28 cellular contexts compared by ENCODE assay signal in the genomic region with DNA sequence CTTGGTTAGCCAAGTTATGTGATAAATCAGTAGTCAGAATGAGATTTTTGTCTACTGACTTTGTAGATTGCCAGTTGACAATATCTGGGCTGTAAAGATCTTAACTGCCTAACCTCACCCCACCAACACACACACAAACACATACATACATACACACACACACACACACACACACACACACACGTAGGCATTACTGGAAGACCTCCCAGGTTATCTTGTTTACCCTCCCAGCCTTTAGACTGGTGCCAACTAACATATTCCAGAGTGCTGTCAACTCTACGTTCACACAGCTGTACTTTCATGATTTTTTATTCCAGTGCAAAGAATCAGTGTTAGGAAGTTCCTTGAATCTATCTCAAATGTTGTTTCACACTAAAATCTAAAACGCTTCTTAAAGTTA. TPM values are rescaled to one million over a fixed set of nuclear protein-coding genes. Genes with fewer than 3 reads are reported as not detected.
DNase-seq lines count a peak whose midpoint lies in the region; ATAC-seq and TF ChIP-seq lines count a peak whose summit lies in the region.
"Had no signal": no experiment of that assay in that cellular context is flagged by ENCODE, and none has a peak within 500 bp of the region (broad histone marks: within the 10 kb centered on the region; RNA-seq: fewer than 3 reads in every experiment).

No MANE protein-coding gene starts in this region.

- DNase-seq in IMR-90 = no peak
- peak; percentile 29 for DNase-seq in colonic mucosa
- DNase-seq in hepatocyte (ENCODE audit: low spot score) = peak; percentile 30
- DNase-seq in gastrocnemius medialis = no peak
- DNase-seq in activated T-helper 1 cell treated with anti-CD3 and anti-CD28 coated beads, Interleukin-12 subunit alpha, Interleukin-12 subunit beta, Interleukin-2, Interleukin-4 antibody, amounts not matched to agents 30 ng/mL and 10 ng/mL and 1 ng/mL, durations not matched to agents 14 hours and 24 hours and 36 hours (ENCODE audit: low spot score) = no peak
- DNase-seq in NCI-H526 treated with DMSO at 0.1 percent for 48 hours (lab: John Stamatoyannopoulos, UW) = no peak
- no peak for DNase-seq in stimulated activated naive B cell treated with anti-CD40 and anti-IgM and Interleukin-4, amounts not matched to agents 10 μg/mL and 1 μg/mL and 100 μg/mL, for 72 hours
- DNase-seq: activated CD8-positive, alpha-beta T cell treated with anti-CD3 and anti-CD28 coated beads, Interleukin-2, amount 10 ng/mL, durations not matched to agents 7 days and 5 days; activated T-cell treated with anti-CD3 and anti-CD28 coated beads, Interleukin-2, amount 50 U/mL, for 1 hour; Calu3; effector CD4-positive, alpha-beta T cell; foreskin melanocyte; HCEC 1CT; NCI-H1436; NCI-H2107; NCI-H510A; stimulated activated CD4-positive, alpha-beta T cell treated with anti-CD3 and anti-CD28 coated beads, Interleukin-1b, Interleukin-23, amount 100 ng/mL, for 48 hours; T-helper 17 cell had no signal

- no peak overlapping the region for H2AK5ac ChIP-seq in IMR-90 (ENCODE audit: low read depth, low read length)

- H3K9ac ChIP-seq in IMR-90 (ENCODE audit: low read depth, low read length) (no peak overlapping the region), colonic mucosa (ENCODE audit: low read depth in 2 of 2, low read length in 2 of 2) (no peak overlapping the region)

- H3K14ac ChIP-seq in IMR-90 (replicated peaks; ENCODE audit: low read depth, low read length) = no peak overlapping the region

- in situ Hi-C loops in IMR-90 (cut with MboI; ENCODE audit: low sequenced_read_pairs) (no loop called here), gastrocnemius medialis (cut with MboI; ENCODE audit: low sequenced_read_pairs in 4 of 4) (no loop called here)

- no peaks in the 10 kb centered on the region for H3K36me3 ChIP-seq in IMR-90 (ENCODE audit: control insufficient read depth, insufficient read depth, low read length)
- H3K36me3 ChIP-seq in colonic mucosa = no peaks in the 10 kb centered on the region
- no peaks in the 10 kb centered on the region for H3K36me3 ChIP-seq in hepatocyte (replicated peaks; ENCODE audit: insufficient read depth, low read depth)
- H3K36me3 ChIP-seq in gastrocnemius medialis = no peaks in the 10 kb centered on the region
- H3K36me3 ChIP-seq: neutrophil, suprapubic skin had no signal

- TF ChIP-seq RAD21 in IMR-90 (IDR thresholded peaks at IDR 0.05; ENCODE audit: low read length) = no peak

- no peaks in the 10 kb centered on the region for H3K27me3 Mint-ChIP-seq in activated T-helper 1 cell treated with anti-CD3 and anti-CD28 coated beads, Interleukin-12 subunit alpha, Interleukin-12 subunit beta, Interleukin-2, Interleukin-4 antibody, amounts not matched to agents 30 ng/mL and 10 ng/mL and 1 ng/mL, durations not matched to agents 14 hours and 24 hours and 36 hours (ENCODE audit: insufficient read depth)
- no peaks in the 10 kb centered on the region for H3K27me3 Mint-ChIP-seq in stimulated activated naive B cell treated with anti-CD40 and anti-IgM and Interleukin-4, amounts not matched to agents 10 μg/mL and 1 μg/mL and 100 μg/mL, for 72 hours
- H3K27me3 Mint-ChIP-seq: IgD-negative memory B cell, T-helper 17 cell had no signal

- peaks cover 26% of the 10 kb centered on the region for H3K79me2 ChIP-seq in hepatocyte

- H3K27ac Mint-ChIP-seq in activated T-helper 1 cell treated with anti-CD3 and anti-CD28 coated beads, Interleukin-12 subunit alpha, Interleukin-12 subunit beta, Interleukin-2, Interleukin-4 antibody, amounts not matched to agents 30 ng/mL and 10 ng/mL and 1 ng/mL, durations not matched to agents 14 hours and 24 hours and 36 hours = no peak overlapping the region
- no peak overlapping the region for H3K27ac Mint-ChIP-seq in stimulated activated naive B cell treated with anti-CD40 and anti-IgM and Interleukin-4, amounts not matched to agents 10 μg/mL and 1 μg/mL and 100 μg/mL, for 72 hours
- H3K27ac Mint-ChIP-seq: activated CD8-positive, alpha-beta T cell treated with anti-CD3 and anti-CD28 coated beads, Interleukin-2, amount 10 ng/mL, durations not matched to agents 7 days and 5 days; CD14-positive monocyte; IgD-negative memory B cell; T-helper 17 cell had no signal

- no CpG with 5 or more reads among the region's 3 CpGs for WGBS in IMR-90 (ENCODE audit: extremely low coverage in 2 of 2, insufficient read length in 1 of 2), 2 experiments
- WGBS in hepatocyte (ENCODE audit: low lambda C conversion rate, missing lambda C conversion rate) = 23% methylated on average over 3 of the region's 3 CpGs

- no peak for TF ChIP-seq POLR2A in IMR-90 (IDR thresholded peaks at IDR 0.05; ENCODE audit: low read depth, low read length)
- TF ChIP-seq POLR2A in gastrocnemius medialis (IDR thresholded peaks at IDR 0.05) = no peak

- peak overlapping the region; percentile 67 for H2BK5ac ChIP-seq in IMR-90 (ENCODE audit: low read depth, low read length, poor library complexity, severe bottlenecking)

- no peaks in the 10 kb centered on the region for H3K9me2 ChIP-seq in hepatocyte (replicated peaks; ENCODE audit: insufficient read depth)

- no peaks in the 10 kb centered on the region; the same call in 1 of the 2 replicates for H3K27me3 ChIP-seq in IMR-90 (ENCODE audit: control insufficient read depth, insufficient read depth, low read length)
- no peaks in the 10 kb centered on the region for H3K27me3 ChIP-seq in colonic mucosa
- no peaks in the 10 kb centered on the region for H3K27me3 ChIP-seq in hepatocyte
- H3K27me3 ChIP-seq in gastrocnemius medialis = no peaks in the 10 kb centered on the region
- H3K27me3 ChIP-seq: neutrophil, suprapubic skin had no signal

- no peaks in the 10 kb centered on the region for H3K9me1 ChIP-seq in IMR-90 (ENCODE audit: insufficient read depth, low read length)

- H3K4ac ChIP-seq in IMR-90 (ENCODE audit: low read depth, low read length) = 0 out of 2 replicates have a peak overlapping the region, but pooled peaks have one; percentile 13

- H4K8ac ChIP-seq in IMR-90 (ENCODE audit: low read depth in 2 of 2, low read length in 2 of 2) = peak overlapping the region in 1 of 2 experiments; percentile 40; a peak in 1 of 4 replicates

- H3K36me3 Mint-ChIP-seq in activated T-helper 1 cell treated with anti-CD3 and anti-CD28 coated beads, Interleukin-12 subunit alpha, Interleukin-12 subunit beta, Interleukin-2, Interleukin-4 antibody, amounts not matched to agents 30 ng/mL and 10 ng/mL and 1 ng/mL, durations not matched to agents 14 hours and 24 hours and 36 hours (ENCODE audit: low read depth) = no peaks in the 10 kb centered on the region
- H3K36me3 Mint-ChIP-seq in stimulated activated naive B cell treated with anti-CD40 and anti-IgM and Interleukin-4, amounts not matched to agents 10 μg/mL and 1 μg/mL and 100 μg/mL, for 72 hours = peaks cover 0 to 2% of the 10 kb centered on the region in 2 donors
- H3K36me3 Mint-ChIP-seq: CD14-positive monocyte, IgD-negative memory B cell had no signal

- CTCF ChIA-PET in IMR-90 (lab: Yijun Ruan, JAX) = no interaction called here

- intact Hi-C loops in IMR-90 (cut with micrococcal nuclease) (no loop called here), colonic mucosa (cut with DNase I) (no loop called here), gastrocnemius medialis (cut with DNase I; ENCODE audit: low total_unique reads) (no loop called here)
- intact Hi-C loops in activated T-helper 1 cell treated with anti-CD3 and anti-CD28 coated beads, Interleukin-12 subunit alpha, Interleukin-12 subunit beta, Interleukin-2, Interleukin-4 antibody, amounts not matched to agents 30 ng/mL and 10 ng/mL and 1 ng/mL, durations not matched to agents 14 hours and 24 hours and 36 hours (cut with micrococcal nuclease) = no loop called here

- H2BK20ac ChIP-seq in IMR-90 (ENCODE audit: low read depth, low read length) = no peak overlapping the region

- no peaks in the 10 kb centered on the region for H3K9me3 ChIP-seq in IMR-90 (ENCODE audit: control insufficient read depth, insufficient read depth, low read length)
- H3K9me3 ChIP-seq in colonic mucosa = no peaks in the 10 kb centered on the region
- H3K9me3 ChIP-seq in hepatocyte (ENCODE audit: low read depth) = no peaks in the 10 kb centered on the region
- no peaks in the 10 kb centered on the region for H3K9me3 ChIP-seq in gastrocnemius medialis
- H3K9me3 ChIP-seq: neutrophil, suprapubic skin had no signal

- TF ChIP-seq CTCF in IMR-90 (conservative IDR thresholded peaks at IDR 0.05; ENCODE audit: low read depth, low read length) (no peak), colonic mucosa (IDR thresholded peaks at IDR 0.05) (no peak), hepatocyte (IDR thresholded peaks at IDR 0.05; ENCODE audit: poor library complexity) (no peak), gastrocnemius medialis (IDR thresholded peaks at IDR 0.05 in 4 of 5, conservative IDR thresholded peaks at IDR 0.05 in 1 of 5) (no peak)

- no peak overlapping the region for H3K56ac ChIP-seq in IMR-90 (ENCODE audit: extremely low read depth, insufficient read depth, low read length)

- ATAC-seq in IMR-90 (ENCODE audit: low read depth) = no peak
- ATAC-seq in gastrocnemius medialis = no peak
- no peak for ATAC-seq in stimulated activated naive B cell treated with anti-CD40 and anti-IgM and Interleukin-4, amounts not matched to agents 10 μg/mL and 1 μg/mL and 100 μg/mL, for 72 hours (replicated peaks)
- ATAC-seq: activated CD8-positive, alpha-beta T cell treated with anti-CD3 and anti-CD28 coated beads, Interleukin-2, amount 10 ng/mL, durations not matched to agents 7 days and 5 days; T-helper 17 cell had no signal

- BruUV-seq in IMR-90 (replicated peaks; lab: Mats Ljungman, UMichigan) = no TSS peak

- peaks cover 2% of the 10 kb centered on the region for H3K9me3 Mint-ChIP-seq in activated T-helper 1 cell treated with anti-CD3 and anti-CD28 coated beads, Interleukin-12 subunit alpha, Interleukin-12 subunit beta, Interleukin-2, Interleukin-4 antibody, amounts not matched to agents 30 ng/mL and 10 ng/mL and 1 ng/mL, durations not matched to agents 14 hours and 24 hours and 36 hours
- peaks cover 5% of the 10 kb centered on the region in 2 donors for H3K9me3 Mint-ChIP-seq in stimulated activated naive B cell treated with anti-CD40 and anti-IgM and Interleukin-4, amounts not matched to agents 10 μg/mL and 1 μg/mL and 100 μg/mL, for 72 hours

- no peak overlapping the region for H3K18ac ChIP-seq in IMR-90 (ENCODE audit: low read depth, low read length)

- H3K23ac ChIP-seq in IMR-90 (ENCODE audit: low read depth, low read length) = no peak overlapping the region

- H3K4me1 Mint-ChIP-seq in activated T-helper 1 cell treated with anti-CD3 and anti-CD28 coated beads, Interleukin-12 subunit alpha, Interleukin-12 subunit beta, Interleukin-2, Interleukin-4 antibody, amounts not matched to agents 30 ng/mL and 10 ng/mL and 1 ng/mL, durations not matched to agents 14 hours and 24 hours and 36 hours (ENCODE audit: low read depth) = no peaks in the 10 kb centered on the region
- H3K4me1 Mint-ChIP-seq in stimulated activated naive B cell treated with anti-CD40 and anti-IgM and Interleukin-4, amounts not matched to agents 10 μg/mL and 1 μg/mL and 100 μg/mL, for 72 hours = no peaks in the 10 kb centered on the region
- H3K4me1 Mint-ChIP-seq: CD14-positive monocyte, IgD-negative memory B cell, T-helper 17 cell had no signal

- dilution Hi-C loops in IMR-90 (cut with HindIII; ENCODE audit: low sequenced_read_pairs, unreplicated experiment) = no loop called here

- H3K4me1 ChIP-seq in IMR-90 (ENCODE audit: control insufficient read depth, insufficient read depth, low read length) (no peaks in the 10 kb centered on the region), colonic mucosa (no peaks in the 10 kb centered on the region), hepatocyte (ENCODE audit: insufficient read depth) (peaks cover 6% of the 10 kb centered on the region), gastrocnemius medialis (no peaks in the 10 kb centered on the region)

- H3K79me1 ChIP-seq in IMR-90 (ENCODE audit: low read depth in 1 of 2, low read length in 2 of 2) = no peaks in the 10 kb centered on the region

- peak overlapping the region; percentile 63; the same call in 1 of the 3 replicates for H2BK15ac ChIP-seq in IMR-90 (ENCODE audit: low read depth, low read length)

- no peak overlapping the region for H2AK9ac ChIP-seq in IMR-90 (replicated peaks; ENCODE audit: low read depth, low read length, poor library complexity)

- POLR2A ChIA-PET in IMR-90 (lab: Charles Lee; ENCODE audit: unreplicated experiment) = no interaction called here

- H3K4me2 ChIP-seq in IMR-90 (ENCODE audit: low read depth, low read length) = no peak overlapping the region
- H3K4me2 ChIP-seq in hepatocyte = peak overlapping the region; percentile 60

- H4K5ac ChIP-seq in IMR-90 (ENCODE audit: low read depth, low read length) = no peak overlapping the region

- H3K27ac ChIP-seq in IMR-90 (ENCODE audit: insufficient read depth, low read length) (no peak overlapping the region), colonic mucosa (no peak overlapping the region), hepatocyte (peak overlapping the region; percentile 42), gastrocnemius medialis (peak overlapping the region; percentile 1 to 30 (median 10))
- H3K27ac ChIP-seq: neutrophil, SK-N-MC, skin epidermis, suprapubic skin had no signal

- no peak overlapping the region for H3K4me3 ChIP-seq in IMR-90 (ENCODE audit: insufficient read depth, low read depth, low read length)
- no peak overlapping the region for H3K4me3 ChIP-seq in colonic mucosa
- no peak overlapping the region for H3K4me3 ChIP-seq in hepatocyte
- peak overlapping the region in 1 of 4 donors; percentile 5 for H3K4me3 ChIP-seq in gastrocnemius medialis
- H3K4me3 ChIP-seq: SK-N-MC, skin epidermis, suprapubic skin had no signal

- H4K91ac ChIP-seq in IMR-90 (ENCODE audit: insufficient read depth, low read depth, low read length) = no peak overlapping the region

- H3K4me3 Mint-ChIP-seq in activated T-helper 1 cell treated with anti-CD3 and anti-CD28 coated beads, Interleukin-12 subunit alpha, Interleukin-12 subunit beta, Interleukin-2, Interleukin-4 antibody, amounts not matched to agents 30 ng/mL and 10 ng/mL and 1 ng/mL, durations not matched to agents 14 hours and 24 hours and 36 hours = no peak overlapping the region
- no peak overlapping the region for H3K4me3 Mint-ChIP-seq in stimulated activated naive B cell treated with anti-CD40 and anti-IgM and Interleukin-4, amounts not matched to agents 10 μg/mL and 1 μg/mL and 100 μg/mL, for 72 hours
- H3K4me3 Mint-ChIP-seq: activated CD8-positive, alpha-beta T cell treated with anti-CD3 and anti-CD28 coated beads, Interleukin-2, amount 10 ng/mL, durations not matched to agents 7 days and 5 days; CD14-positive monocyte; IgD-negative memory B cell; T-helper 17 cell had no signal

- no peak overlapping the region for H2AFZ ChIP-seq in IMR-90 (replicated peaks; ENCODE audit: low read length, poor library complexity)
- no peak overlapping the region for H2AFZ ChIP-seq in hepatocyte

- H2BK120ac ChIP-seq in IMR-90 (ENCODE audit: low read depth, low read length) = no peak overlapping the region; the same call in 1 of the 2 replicates

- H4K20me1 ChIP-seq in IMR-90 (ENCODE audit: insufficient read depth, low read length) = no peaks in the 10 kb centered on the region
- H4K20me1 ChIP-seq in hepatocyte (ENCODE audit: insufficient read depth, poor library complexity, severe bottlenecking) = no peaks in the 10 kb centered on the region

RNA-seq across cellular contexts. Expression of a gene that starts 38.9 kb away (rescaled TPM):
- under 0.01 TPM in 2 replicates for total RNA-seq in IMR-90 (2012; rRNA removed)
- polyA plus RNA-seq in IMR-90 (2012; rRNA removed) = 0.02 TPM in 1 of 2 replicates, not detected in the other
- polyA plus RNA-seq in IMR-90 (2012; cell fraction: cytosol; rRNA removed) = not detected in 2 replicates
- not detected in 2 replicates for polyA plus RNA-seq in IMR-90 (2012; cell fraction: nucleus; rRNA removed; ENCODE audit: low replicate concordance)
- total RNA-seq in colonic mucosa = 1 to 10 TPM; 2.4 to 3.2 TPM
- total RNA-seq in hepatocyte = 26.5 and 38.3 TPM in 2 replicates
- polyA plus RNA-seq in hepatocyte = 9.5 and 11.1 TPM in 2 replicates
- total RNA-seq in gastrocnemius medialis = 1 to 10 TPM; 1.8 to 3.9 (median 1.9) TPM
- total RNA-seq in activated T-helper 1 cell treated with anti-CD3 and anti-CD28 coated beads, Interleukin-12 subunit alpha, Interleukin-12 subunit beta, Interleukin-2, Interleukin-4 antibody, amounts not matched to agents 30 ng/mL and 10 ng/mL and 1 ng/mL, durations not matched to agents 14 hours and 24 hours and 36 hours = not detected in 2 replicates
- total RNA-seq: activated CD8-positive, alpha-beta T cell treated with anti-CD3 and anti-CD28 coated beads, Interleukin-2, amount 10 ng/mL, durations not matched to agents 7 days and 5 days; Calu3; chondrocyte; epithelial cell of proximal tubule; lung microvascular endothelial cell; pulmonary artery endothelial cell; T-helper 17 cell had no signal
- polyA plus RNA-seq: CD14-positive monocyte, IgD-negative memory B cell had no signal

Comparison
In these comparisons a context has a peak if more than half of its experiments do, and no peak if none do; other contexts are left out.
1. DNase-seq: peak in colonic mucosa (single experiment) and hepatocyte (single experiment); none in IMR-90 (single experiment), gastrocnemius medialis (0 of 2), activated T-helper 1 cell treated with anti-CD3 and anti-CD28 coated beads, Interleukin-12 subunit alpha, Interleukin-12 subunit beta, Interleukin-2, Interleukin-4 antibody, amounts not matched to agents 30 ng/mL and 10 ng/mL and 1 ng/mL, durations not matched to agents 14 hours and 24 hours and 36 hours (single experiment), NCI-H526 treated with DMSO at 0.1 percent for 48 hours (single experiment) and stimulated activated naive B cell treated with anti-CD40 and anti-IgM and Interleukin-4, amounts not matched to agents 10 μg/mL and 1 μg/mL and 100 μg/mL, for 72 hours (single experiment).
2. H3K27ac ChIP-seq: peak in hepatocyte (single experiment) and gastrocnemius medialis (4 of 4); none in IMR-90 (single experiment) and colonic mucosa (single experiment).